In genomic region chr1:14941865-14942264, GRCh38 we compare ENCODE assay signal across 29 cellular contexts.
DNase-seq lines count a peak whose midpoint lies in the region; ATAC-seq and TF ChIP-seq lines count a peak whose summit lies in the region.
"Had no signal": no experiment of that assay in that cellular context is flagged by ENCODE, and none has a peak within 500 bp of the region (broad histone marks: within the 10 kb centered on the region; RNA-seq: fewer than 3 reads in every experiment).

No MANE protein-coding gene starts in this region.

- H3K9me3 Mint-ChIP-seq in brain (no peaks in the 10 kb centered on the region), nephron (no peaks in the 10 kb centered on the region)
- H3K9me3 Mint-ChIP-seq: activated CD4-positive, alpha-beta T cell treated with anti-CD3 and anti-CD28 coated beads, Interleukin-2, amount 10 ng/mL, durations not matched to agents 7 days and 5 days; activated naive CD4-positive, alpha-beta T cell treated with anti-CD3 and anti-CD28 coated beads, Interleukin-2, amount 10 ng/mL, durations not matched to agents 7 days and 5 days; immature natural killer cell; natural killer cell; stimulated activated naive CD8-positive, alpha-beta T cell treated with anti-CD3 and anti-CD28 coated beads, Interleukin-15, Interleukin-2, amounts not matched to agents 100 ng/mL and 50 ng/mL, for 24 hours; T-helper 2 cell treated with Interferon-gamma antibody and Interleukin-4, amounts not matched to agents 5 μg/mL and 100 μg/mL, for 36 hours had no signal

- H3K27ac Mint-ChIP-seq in brain (peak overlapping the region; percentile 31 to 88 (median 81)), nephron (peak overlapping the region; percentile 85 to 97 (median 93))
- H3K27ac Mint-ChIP-seq: activated CD4-positive, alpha-beta T cell treated with anti-CD3 and anti-CD28 coated beads, Interleukin-2, amount 10 ng/mL, durations not matched to agents 7 days and 5 days; activated naive CD4-positive, alpha-beta T cell treated with anti-CD3 and anti-CD28 coated beads, Interleukin-2, amount 10 ng/mL, durations not matched to agents 7 days and 5 days; B cell; immature natural killer cell; natural killer cell; stimulated activated naive CD8-positive, alpha-beta T cell treated with anti-CD3 and anti-CD28 coated beads, Interleukin-15, Interleukin-2, amounts not matched to agents 100 ng/mL and 50 ng/mL, for 24 hours; T-helper 2 cell treated with Interferon-gamma antibody and Interleukin-4, amounts not matched to agents 5 μg/mL and 100 μg/mL, for 36 hours had no signal

- no peaks in the 10 kb centered on the region for H3K27me3 Mint-ChIP-seq in brain
- no peaks in the 10 kb centered on the region for H3K27me3 Mint-ChIP-seq in nephron (ENCODE audit: low read depth)
- H3K27me3 Mint-ChIP-seq: activated CD4-positive, alpha-beta T cell treated with anti-CD3 and anti-CD28 coated beads, Interleukin-2, amount 10 ng/mL, durations not matched to agents 7 days and 5 days; B cell; stimulated activated naive CD8-positive, alpha-beta T cell treated with anti-CD3 and anti-CD28 coated beads, Interleukin-15, Interleukin-2, amounts not matched to agents 100 ng/mL and 50 ng/mL, for 24 hours had no signal

- TF ChIP-seq CTCF in brain (conservative IDR thresholded peaks at IDR 0.05) (no peak), nephron (IDR thresholded peaks at IDR 0.05; ENCODE audit: unreplicated experiment in 3 of 3) (no peak)

- H3K36me3 Mint-ChIP-seq in brain (no peaks in the 10 kb centered on the region), nephron (ENCODE audit: low read depth) (no peaks in the 10 kb centered on the region)
- H3K36me3 Mint-ChIP-seq: activated naive CD4-positive, alpha-beta T cell treated with anti-CD3 and anti-CD28 coated beads, Interleukin-2, amount 10 ng/mL, durations not matched to agents 7 days and 5 days; immature natural killer cell; natural killer cell had no signal

- H3K4me3 Mint-ChIP-seq in brain (peak overlapping the region in 1 of 5 experiments; percentile 5), nephron (peak overlapping the region in 2 of 3 experiments; percentile 10 to 22)
- H3K4me3 Mint-ChIP-seq: activated CD4-positive, alpha-beta T cell treated with anti-CD3 and anti-CD28 coated beads, Interleukin-2, amount 10 ng/mL, durations not matched to agents 7 days and 5 days; activated naive CD4-positive, alpha-beta T cell treated with anti-CD3 and anti-CD28 coated beads, Interleukin-2, amount 10 ng/mL, durations not matched to agents 7 days and 5 days; B cell; immature natural killer cell; natural killer cell; stimulated activated naive CD8-positive, alpha-beta T cell treated with anti-CD3 and anti-CD28 coated beads, Interleukin-15, Interleukin-2, amounts not matched to agents 100 ng/mL and 50 ng/mL, for 24 hours; T-helper 2 cell treated with Interferon-gamma antibody and Interleukin-4, amounts not matched to agents 5 μg/mL and 100 μg/mL, for 36 hours had no signal

- DNase-seq in NCI-H510A treated with DMSO at 0.1 percent for 48 hours (lab: John Stamatoyannopoulos, UW) (peak; percentile 42), NCI-H510A (lab: John Stamatoyannopoulos, UW) (no peak), NCI-H187 treated with DMSO at 0.1 percent for 48 hours (lab: John Stamatoyannopoulos, UW) (no peak), cerebellum (ENCODE audit: low spot score) (no peak)
- no peak for DNase-seq in activated CD8-positive, alpha-beta memory T cell treated with anti-CD3 and anti-CD28 coated beads for 24 hours
- DNase-seq: 8988T; activated CD4-positive, alpha-beta T cell treated with anti-CD3 and anti-CD28 coated beads, Interleukin-2, amount 10 ng/mL, durations not matched to agents 7 days and 5 days; activated naive CD4-positive, alpha-beta T cell treated with anti-CD3 and anti-CD28 coated beads, Interleukin-2, amount 10 ng/mL, durations not matched to agents 7 days and 5 days; amygdala; cerebellar nuclear complex; effector CD8-positive, alpha-beta T cell; H7; hippocampal formation; immature natural killer cell; Karpas-422; left lung; midbrain; natural killer cell; NCI-H1694 treated with DMSO at 0.1 percent for 48 hours; NCI-H748 treated with DMSO at 0.1 percent for 48 hours; sigmoid colon; stimulated activated CD4-positive, alpha-beta T cell treated with anti-CD3 and anti-CD28 coated beads, Interleukin-15, amount 100 ng/mL, for 24 hours had no signal

- no peak for ATAC-seq in GM18867 (IDR thresholded peaks at IDR 0.05; ENCODE audit: unreplicated experiment)
- ATAC-seq: left lung, natural killer cell, SK-N-SH treated with all-trans-retinoic acid at 6 μM for 48 hours had no signal

- peaks cover 84% of the 10 kb centered on the region for H3K4me1 Mint-ChIP-seq in brain
- H3K4me1 Mint-ChIP-seq in nephron = peaks cover 78% of the 10 kb centered on the region
- H3K4me1 Mint-ChIP-seq: activated CD4-positive, alpha-beta T cell treated with anti-CD3 and anti-CD28 coated beads, Interleukin-2, amount 10 ng/mL, durations not matched to agents 7 days and 5 days; activated naive CD4-positive, alpha-beta T cell treated with anti-CD3 and anti-CD28 coated beads, Interleukin-2, amount 10 ng/mL, durations not matched to agents 7 days and 5 days; B cell; immature natural killer cell; natural killer cell had no signal
